Comparison of ENCODE assay signal across 8 cellular contexts in genomic region chr20:63060057-63060991, GRCh38.
DNase-seq lines count a peak whose midpoint lies in the region; ATAC-seq, FAIRE-seq and TF ChIP-seq lines count a peak whose summit lies in the region.

No MANE protein-coding gene starts in this region.

- no peaks in the 10 kb centered on the region for H3K36me3 ChIP-seq in tibial artery

- peaks cover 0 to 8% (median 3%) of the 10 kb centered on the region in 4 donors for H3K4me1 ChIP-seq in tibial artery

- no peaks in the 10 kb centered on the region for H3K9me3 ChIP-seq in tibial artery

- H3K27ac ChIP-seq in tibial artery: no peak overlapping the region

- peak; percentile 6 for DNase-seq in activated naive CD4-positive, alpha-beta T cell treated with anti-CD3 and anti-CD28 coated beads, Interleukin-2, amount 50 U/mL, for 16 hours
- no peak for DNase-seq in activated naive CD4-positive, alpha-beta T cell treated with Interleukin-2 at 50 U/mL for 16 hours
- peak; percentile 61 for DNase-seq in RCC 7860 (ENCODE audit: low spot score)
- DNase-seq in fibroblast of pulmonary artery (ENCODE audit: low read depth): peak; percentile 44
- DNase-seq in tibial artery: peak; percentile 5 to 54
- DNase-seq in NCI-H748 (lab: John Stamatoyannopoulos, UW; ENCODE audit: unreplicated experiment): no peak
- DNase-seq in NCI-H526 treated with DMSO at 0.1 percent for 48 hours (lab: John Stamatoyannopoulos, UW): no peak

- peaks cover 0 to 73% of the 10 kb centered on the region in 2 donors for H3K27me3 ChIP-seq in tibial artery

- peak; percentile 65 for FAIRE-seq in RCC 7860 (lab: Jason Lieb, UNC)

- ATAC-seq in HG03175 (IDR thresholded peaks at IDR 0.05; ENCODE audit: unreplicated experiment): no peak

- TF ChIP-seq CTCF in fibroblast of pulmonary artery (IDR thresholded peaks at IDR 0.05; ENCODE audit: low read length, missing control alignments): no peak
- no peak for TF ChIP-seq CTCF in tibial artery (IDR thresholded peaks at IDR 0.05)

- H3K4me3 ChIP-seq in fibroblast of pulmonary artery (replicated peaks; ENCODE audit: low read depth, low read length) (no peak overlapping the region), tibial artery (no peak overlapping the region)

- intact Hi-C loops in tibial artery (cut with DNase I; ENCODE audit: low total_unique reads): no loop called here

Comparison
In these comparisons a context has a peak if more than half of its experiments do, and no peak if none do; other contexts are left out.
1. DNase-seq: peak in activated naive CD4-positive, alpha-beta T cell treated with anti-CD3 and anti-CD28 coated beads, Interleukin-2, amount 50 U/mL, for 16 hours (single experiment), RCC 7860 (single experiment), fibroblast of pulmonary artery (single experiment) and tibial artery (2 of 2); none in activated naive CD4-positive, alpha-beta T cell treated with Interleukin-2 at 50 U/mL for 16 hours (single experiment), NCI-H748 (single experiment) and NCI-H526 treated with DMSO at 0.1 percent for 48 hours (single experiment).